ENCODE assay signal across 25 cellular contexts in the genomic region with DNA sequence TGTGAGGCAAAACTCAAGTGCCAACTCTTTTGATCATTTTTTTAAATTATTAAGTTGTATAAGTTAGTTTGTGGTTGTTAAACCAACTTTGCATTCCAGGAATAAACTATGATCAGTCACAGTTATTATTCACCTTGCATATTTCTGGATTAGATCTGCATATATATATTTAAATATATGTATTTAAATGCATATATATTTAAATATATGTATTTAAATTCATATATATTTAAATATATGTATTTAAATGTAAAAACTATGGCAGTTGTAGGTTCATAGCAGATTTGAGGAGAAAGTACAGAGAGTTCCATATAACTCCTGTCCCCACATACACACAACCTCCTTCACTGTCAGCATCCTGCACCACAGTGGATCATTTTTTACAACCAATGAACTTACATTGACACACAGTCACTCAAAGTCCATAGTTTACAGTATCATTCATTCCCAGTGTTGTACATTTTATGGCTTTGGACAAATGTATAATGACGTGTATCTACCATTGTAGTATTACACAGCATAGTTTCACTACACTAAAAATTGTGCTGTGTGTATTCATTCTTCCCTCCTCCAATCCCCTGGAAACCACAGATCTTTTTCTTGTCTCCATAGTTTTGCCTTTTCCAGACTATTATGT.
"Had no signal": no experiment of that assay in that cellular context is flagged by ENCODE, and none has a peak within 500 bp of the region (broad histone marks: within the 10 kb centered on the region; RNA-seq: fewer than 3 reads in every experiment).

No MANE protein-coding gene starts in this region.

- H3K27ac ChIP-seq: coronary artery, epithelial cell of prostate, foreskin keratinocyte, gastroesophageal sphincter, heart left ventricle, hepatocyte, left lung, lower lobe of right lung had no signal

- H3K27me3 Mint-ChIP-seq: effector memory CD8-positive, alpha-beta T cell had no signal

- ATAC-seq: effector memory CD8-positive, alpha-beta T cell; esophagus mucosa; foreskin keratinocyte; gastroesophageal sphincter; heart left ventricle; left lung; left ventricle myocardium superior; lower lobe of right lung; naive thymus-derived CD4-positive, alpha-beta T cell had no signal

- H3K27ac Mint-ChIP-seq: effector memory CD8-positive, alpha-beta T cell; endodermal cell; immature natural killer cell; mesothelial cell of epicardium; naive thymus-derived CD4-positive, alpha-beta T cell had no signal

- H3K27me3 ChIP-seq: foreskin keratinocyte, gastroesophageal sphincter, heart left ventricle, hepatocyte, left lung had no signal

- FAIRE-seq: endometrium, frontal cortex, kidney had no signal

- DNase-seq: dermis blood vessel endothelial cell; effector CD8-positive, alpha-beta T cell; effector memory CD8-positive, alpha-beta T cell; endodermal cell; erythroblast; foreskin keratinocyte; heart left ventricle; hypothalamus; immature natural killer cell; islet precursor cell; kidney; kidney glomerular epithelial cell; left lung; left ventricle myocardium superior; lower lobe of right lung; mesenchymal stem cell; naive thymus-derived CD4-positive, alpha-beta T cell had no signal

- H3K4me3 ChIP-seq: coronary artery, gastroesophageal sphincter, heart left ventricle, hepatocyte, left lung, lower lobe of right lung had no signal

- H3K4me1 ChIP-seq: foreskin keratinocyte, gastroesophageal sphincter, left lung, lower lobe of right lung had no signal

- H3K36me3 ChIP-seq: left lung, lower lobe of right lung had no signal

- H3K9me3 ChIP-seq: lower lobe of right lung had no signal

- H3K4me1 Mint-ChIP-seq: endodermal cell, immature natural killer cell, mesothelial cell of epicardium had no signal

- H3K4me3 Mint-ChIP-seq: effector memory CD8-positive, alpha-beta T cell; endodermal cell; immature natural killer cell; mesothelial cell of epicardium; naive thymus-derived CD4-positive, alpha-beta T cell had no signal

- H3K36me3 Mint-ChIP-seq: immature natural killer cell; naive thymus-derived CD4-positive, alpha-beta T cell had no signal
